In the genomic region with DNA sequence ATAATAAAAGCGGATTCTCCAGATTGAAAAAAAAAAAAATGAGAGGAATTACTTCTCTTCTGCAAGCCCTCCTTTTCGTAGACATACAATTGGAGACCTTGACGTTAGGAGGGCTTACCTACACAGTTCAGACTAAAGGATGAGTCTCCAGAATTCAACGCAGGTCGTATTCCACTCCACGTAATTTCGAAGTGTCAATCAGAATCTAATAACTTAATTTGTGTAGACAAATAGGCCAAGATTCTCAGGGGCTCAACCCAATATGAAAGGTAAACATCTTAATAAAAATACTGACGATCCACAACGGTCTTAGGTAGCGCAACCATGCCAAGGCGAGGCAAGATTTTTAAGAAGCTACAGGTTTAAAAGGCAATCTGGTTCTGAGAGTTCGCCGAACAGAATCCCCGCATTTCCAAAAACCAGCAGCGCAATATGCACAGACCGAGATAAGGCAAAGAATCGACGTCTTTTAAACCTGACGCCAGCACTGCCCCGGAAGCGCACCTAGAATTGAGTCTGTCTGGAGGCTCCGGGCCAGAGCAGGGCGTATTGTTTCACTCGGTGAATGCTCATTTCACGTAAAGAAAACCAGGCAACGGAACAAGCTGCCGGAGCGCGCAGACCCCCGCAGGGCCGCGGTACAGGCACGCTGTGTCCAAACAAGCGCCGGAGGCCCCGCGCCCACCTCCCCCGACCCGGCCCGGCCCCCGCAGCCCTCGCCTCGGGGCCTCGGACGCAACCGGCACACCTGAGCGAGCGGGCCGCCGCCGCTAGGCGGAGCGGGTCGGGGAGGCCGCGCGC, we compare ENCODE assay signal across 8 cellular contexts. TPM values are rescaled to one million over a fixed set of nuclear protein-coding genes. Genes with fewer than 3 reads are reported as not detected.
A peak's percentile ranks its signal among the peaks of the same experiment; 100 is the strongest.
DNase-seq lines count a peak whose midpoint lies in the region; ATAC-seq lines count a peak whose summit lies in the region.

No MANE protein-coding gene starts in this region.

- no peaks in the 10 kb centered on the region for H3K9me3 ChIP-seq in SJCRH30 (replicated peaks)

- DNase-seq in ELR (ENCODE audit: low read depth) (peak; percentile 62), SJCRH30 (peak in 1 of 2 experiments; percentile 33), caudate nucleus (lab: John Stamatoyannopoulos, UW) (peak in 19 of 61 donors; percentile 33 to 82 (median 57)), left colon (peak; percentile 57 to 72), NCI-H1694 (lab: John Stamatoyannopoulos, UW) (no peak)
- peak; percentile 21 to 36 for DNase-seq in stimulated activated CD8-positive, alpha-beta memory T cell treated with anti-CD3 and anti-CD28 coated beads, Interleukin-4, amount 100 ng/mL, for 1 hour (ENCODE audit: low read depth in 2 of 2, low spot score in 1 of 2)

- intact Hi-C loops in left colon (cut with DNase I, micrococcal nuclease), result no loop called here

- H3K27me3 ChIP-seq in SJCRH30, result no peaks in the 10 kb centered on the region

- peak; percentile 27 for ATAC-seq in GM19397 (IDR thresholded peaks at IDR 0.05; ENCODE audit: unreplicated experiment)
- peak; percentile 32 for ATAC-seq in HG03442 (IDR thresholded peaks at IDR 0.05; ENCODE audit: unreplicated experiment)
- ATAC-seq in left colon, result peak; percentile 49

- no peaks in the 10 kb centered on the region for H3K36me3 ChIP-seq in SJCRH30

- H3K4me1 ChIP-seq in SJCRH30, result no peaks in the 10 kb centered on the region

- H3K4me3 ChIP-seq in SJCRH30, result peak overlapping the region; percentile 94

- H3K27ac ChIP-seq in SJCRH30 (peak overlapping the region; percentile 36; the same call in 1 of the 2 replicates), caudate nucleus (ENCODE audit: low read depth, low read length) (peak overlapping the region; percentile 90)

RNA-seq across cellular contexts. Expression of gene MBTPS1, which starts 0.6 kb away (rescaled TPM):
- 38.2 and 39.2 TPM in 2 replicates for total RNA-seq in SJCRH30 (2014; rRNA removed; shearing (Covaris generic))
- total RNA-seq in left colon, result 10 to 100 TPM; 68.5 to 73.8 TPM

RNA-seq across cellular contexts. Expression of gene HSDL1, which starts 28.9 kb away (rescaled TPM):
- total RNA-seq in SJCRH30 (2014; rRNA removed; shearing (Covaris generic)), result 22.1 and 22.5 TPM in 2 replicates
- total RNA-seq in left colon, result 10 to 100 TPM; 11.5 to 13.2 TPM

RNA-seq across cellular contexts. Expression of gene DNAAF1, which starts 29.0 kb away (rescaled TPM):
- 0.18 TPM in 1 of 2 replicates, not detected in the other for total RNA-seq in SJCRH30 (2014; rRNA removed; shearing (Covaris generic))
- under 1 TPM; 0.09 to 0.34 TPM for total RNA-seq in left colon
